Comparison of ENCODE assay signal across 1 cellular context in the genomic region with DNA sequence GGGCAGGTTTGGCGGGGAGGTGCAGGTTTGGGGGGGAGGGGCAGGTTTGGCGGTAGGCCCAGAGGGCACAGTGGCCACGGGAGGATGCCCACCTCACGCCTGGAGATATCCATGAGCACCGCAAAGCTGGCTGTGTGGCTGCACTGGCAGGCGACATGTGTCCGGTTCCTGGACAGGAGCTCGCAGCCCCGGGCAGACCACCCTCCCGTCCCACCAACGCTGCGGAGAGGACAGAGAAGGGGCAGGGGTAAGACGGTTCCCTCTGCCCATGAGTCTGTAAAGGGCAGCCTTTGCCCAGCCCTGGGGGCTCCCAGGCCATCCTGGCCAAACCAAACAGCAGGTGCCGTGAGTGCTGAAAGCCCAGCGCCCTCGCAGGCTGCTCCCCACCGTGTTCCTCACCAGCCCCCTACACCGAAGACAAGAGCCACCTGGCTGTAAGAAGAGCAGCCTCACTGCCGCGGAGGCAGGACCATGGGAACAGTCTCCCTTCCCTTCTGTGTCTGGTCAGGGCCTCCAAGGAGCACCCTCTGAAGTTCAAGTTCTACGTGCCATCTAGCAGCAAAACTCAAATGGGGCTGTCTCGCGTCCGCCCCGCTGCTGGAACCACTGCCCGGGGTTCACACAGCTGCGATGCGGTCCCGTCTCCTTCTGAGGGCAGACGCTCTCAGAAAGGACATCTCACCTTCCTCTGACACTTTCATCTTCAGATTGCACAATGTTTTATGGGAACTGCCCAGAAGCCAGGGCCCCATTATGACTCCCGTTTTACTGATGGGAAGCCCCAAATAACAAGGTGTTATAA.
TF ChIP-seq lines count a peak whose summit lies in the region.

No MANE protein-coding gene starts in this region.

TF ChIP-seq in liver, 16 proteins besides CTCF, POLR2A, EP300 and RAD21 (continued from another document):
- TF ChIP-seq, protein P1, sequence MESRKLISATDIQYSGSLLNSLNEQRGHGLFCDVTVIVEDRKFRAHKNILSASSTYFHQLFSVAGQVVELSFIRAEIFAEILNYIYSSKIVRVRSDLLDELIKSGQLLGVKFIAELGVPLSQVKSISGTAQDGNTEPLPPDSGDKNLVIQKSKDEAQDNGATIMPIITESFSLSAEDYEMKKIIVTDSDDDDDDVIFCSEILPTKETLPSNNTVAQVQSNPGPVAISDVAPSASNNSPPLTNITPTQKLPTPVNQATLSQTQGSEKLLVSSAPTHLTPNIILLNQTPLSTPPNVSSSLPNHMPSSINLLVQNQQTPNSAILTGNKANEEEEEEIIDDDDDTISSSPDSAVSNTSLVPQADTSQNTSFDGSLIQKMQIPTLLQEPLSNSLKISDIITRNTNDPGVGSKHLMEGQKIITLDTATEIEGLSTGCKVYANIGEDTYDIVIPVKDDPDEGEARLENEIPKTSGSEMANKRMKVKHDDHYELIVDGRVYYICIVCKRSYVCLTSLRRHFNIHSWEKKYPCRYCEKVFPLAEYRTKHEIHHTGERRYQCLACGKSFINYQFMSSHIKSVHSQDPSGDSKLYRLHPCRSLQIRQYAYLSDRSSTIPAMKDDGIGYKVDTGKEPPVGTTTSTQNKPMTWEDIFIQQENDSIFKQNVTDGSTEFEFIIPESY (IDR thresholded peaks at IDR 0.05) = no peak
- TF ChIP-seq, protein P2, sequence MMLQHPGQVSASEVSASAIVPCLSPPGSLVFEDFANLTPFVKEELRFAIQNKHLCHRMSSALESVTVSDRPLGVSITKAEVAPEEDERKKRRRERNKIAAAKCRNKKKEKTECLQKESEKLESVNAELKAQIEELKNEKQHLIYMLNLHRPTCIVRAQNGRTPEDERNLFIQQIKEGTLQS (IDR thresholded peaks at IDR 0.05) = no peak
- no peak for TF ChIP-seq RXRA (IDR thresholded peaks at IDR 0.05)
- no peak for TF ChIP-seq YY1 (IDR thresholded peaks at IDR 0.05)
- TF ChIP-seq, protein P3, sequence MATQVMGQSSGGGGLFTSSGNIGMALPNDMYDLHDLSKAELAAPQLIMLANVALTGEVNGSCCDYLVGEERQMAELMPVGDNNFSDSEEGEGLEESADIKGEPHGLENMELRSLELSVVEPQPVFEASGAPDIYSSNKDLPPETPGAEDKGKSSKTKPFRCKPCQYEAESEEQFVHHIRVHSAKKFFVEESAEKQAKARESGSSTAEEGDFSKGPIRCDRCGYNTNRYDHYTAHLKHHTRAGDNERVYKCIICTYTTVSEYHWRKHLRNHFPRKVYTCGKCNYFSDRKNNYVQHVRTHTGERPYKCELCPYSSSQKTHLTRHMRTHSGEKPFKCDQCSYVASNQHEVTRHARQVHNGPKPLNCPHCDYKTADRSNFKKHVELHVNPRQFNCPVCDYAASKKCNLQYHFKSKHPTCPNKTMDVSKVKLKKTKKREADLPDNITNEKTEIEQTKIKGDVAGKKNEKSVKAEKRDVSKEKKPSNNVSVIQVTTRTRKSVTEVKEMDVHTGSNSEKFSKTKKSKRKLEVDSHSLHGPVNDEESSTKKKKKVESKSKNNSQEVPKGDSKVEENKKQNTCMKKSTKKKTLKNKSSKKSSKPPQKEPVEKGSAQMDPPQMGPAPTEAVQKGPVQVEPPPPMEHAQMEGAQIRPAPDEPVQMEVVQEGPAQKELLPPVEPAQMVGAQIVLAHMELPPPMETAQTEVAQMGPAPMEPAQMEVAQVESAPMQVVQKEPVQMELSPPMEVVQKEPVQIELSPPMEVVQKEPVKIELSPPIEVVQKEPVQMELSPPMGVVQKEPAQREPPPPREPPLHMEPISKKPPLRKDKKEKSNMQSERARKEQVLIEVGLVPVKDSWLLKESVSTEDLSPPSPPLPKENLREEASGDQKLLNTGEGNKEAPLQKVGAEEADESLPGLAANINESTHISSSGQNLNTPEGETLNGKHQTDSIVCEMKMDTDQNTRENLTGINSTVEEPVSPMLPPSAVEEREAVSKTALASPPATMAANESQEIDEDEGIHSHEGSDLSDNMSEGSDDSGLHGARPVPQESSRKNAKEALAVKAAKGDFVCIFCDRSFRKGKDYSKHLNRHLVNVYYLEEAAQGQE (IDR thresholded peaks at IDR 0.05) = no peak
- TF ChIP-seq GABPA (IDR thresholded peaks at IDR 0.05 in 1 of 2, conservative IDR thresholded peaks at IDR 0.05 in 1 of 2) = no peak
- TF ChIP-seq HNF4G (IDR thresholded peaks at IDR 0.05) = no peak
- no peak for TF ChIP-seq TAF1 (conservative IDR thresholded peaks at IDR 0.05)
- no peak for TF ChIP-seq FOXA2 (IDR thresholded peaks at IDR 0.05)
- no peak for TF ChIP-seq HNF4A (conservative IDR thresholded peaks at IDR 0.05)
- TF ChIP-seq JUND (IDR thresholded peaks at IDR 0.05) = no peak
- TF ChIP-seq, protein P4, sequence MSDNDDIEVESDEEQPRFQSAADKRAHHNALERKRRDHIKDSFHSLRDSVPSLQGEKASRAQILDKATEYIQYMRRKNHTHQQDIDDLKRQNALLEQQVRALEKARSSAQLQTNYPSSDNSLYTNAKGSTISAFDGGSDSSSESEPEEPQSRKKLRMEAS (IDR thresholded peaks at IDR 0.05) = no peak
- no peak for TF ChIP-seq EGR1 (IDR thresholded peaks at IDR 0.05; ENCODE audit: low read depth in 2 of 2)
TF ChIP-seq in liver: peak in this region for 0.
